25 cellular contexts compared by ENCODE assay signal in the genomic region with DNA sequence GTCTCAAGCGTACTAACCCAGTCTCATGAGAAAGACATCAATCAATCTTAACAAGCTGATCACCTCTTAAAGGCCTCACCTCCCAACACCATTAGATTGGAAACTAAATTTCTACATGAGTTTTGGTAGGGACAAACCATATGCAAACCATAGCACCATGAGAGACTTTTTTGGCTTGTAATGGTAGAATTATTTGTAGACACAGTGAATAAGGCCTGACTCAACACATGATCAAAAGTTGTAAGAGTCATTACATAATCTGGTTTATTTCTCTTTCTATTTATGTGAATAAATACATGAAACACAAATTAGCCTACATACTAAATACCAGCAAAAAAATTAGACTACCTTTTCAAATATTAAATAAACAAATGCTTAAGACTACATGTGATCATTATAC.
"Had no signal": no experiment of that assay in that cellular context is flagged by ENCODE, and none has a peak within 500 bp of the region (broad histone marks: within the 10 kb centered on the region; RNA-seq: fewer than 3 reads in every experiment).

No MANE protein-coding gene starts in this region.

- H3K4me1 ChIP-seq: colonic mucosa, esophagus muscularis mucosa, esophagus squamous epithelium, foreskin keratinocyte, gastrocnemius medialis, gastroesophageal sphincter, heart left ventricle, heart right ventricle had no signal

- H3K36me3 ChIP-seq: colonic mucosa, esophagus muscularis mucosa, esophagus squamous epithelium, gastrocnemius medialis, gastroesophageal sphincter, heart left ventricle, heart right ventricle had no signal

- H3K27ac ChIP-seq: colonic mucosa, coronary artery, dorsolateral prefrontal cortex, epithelial cell of prostate, esophagus muscularis mucosa, esophagus squamous epithelium, foreskin keratinocyte, gastrocnemius medialis, gastroesophageal sphincter, heart left ventricle, heart right ventricle had no signal

- ATAC-seq: effector memory CD8-positive, alpha-beta T cell; esophagus mucosa; foreskin keratinocyte; gastrocnemius medialis; gastroesophageal sphincter; heart left ventricle; heart right ventricle had no signal

- H3K4me3 Mint-ChIP-seq: dendritic cell treated with granulocyte-macrophage colony-stimulating factor and Interleukin-4, amounts not matched to agents 40 ng/mL and 50 ng/mL, for 4 days; effector memory CD8-positive, alpha-beta T cell; endodermal cell had no signal

- H3K9me3 Mint-ChIP-seq: endodermal cell had no signal

- H3K9me3 ChIP-seq: colonic mucosa, esophagus muscularis mucosa, esophagus squamous epithelium, gastrocnemius medialis, gastroesophageal sphincter, heart left ventricle had no signal

- H3K4me3 ChIP-seq: colonic mucosa, coronary artery, dorsolateral prefrontal cortex, esophagus muscularis mucosa, esophagus squamous epithelium, gastrocnemius medialis, gastroesophageal sphincter, heart left ventricle, heart right ventricle had no signal

- H3K27me3 Mint-ChIP-seq: dendritic cell treated with granulocyte-macrophage colony-stimulating factor and Interleukin-4, amounts not matched to agents 40 ng/mL and 50 ng/mL, for 4 days; effector memory CD8-positive, alpha-beta T cell had no signal

- H3K27ac Mint-ChIP-seq: dendritic cell treated with granulocyte-macrophage colony-stimulating factor and Interleukin-4, amounts not matched to agents 40 ng/mL and 50 ng/mL, for 4 days; effector memory CD8-positive, alpha-beta T cell; endodermal cell had no signal

- DNase-seq: colonic mucosa; cortex of kidney; dermis blood vessel endothelial cell; dorsolateral prefrontal cortex; effector CD4-positive, alpha-beta T cell; effector CD8-positive, alpha-beta T cell; effector memory CD4-positive, alpha-beta T cell; effector memory CD8-positive, alpha-beta T cell; endodermal cell; erythroblast; esophagus squamous epithelium; foreskin fibroblast; foreskin keratinocyte; foreskin melanocyte; gastrocnemius medialis; glutamatergic neuron; head of caudate nucleus; heart left ventricle; heart right ventricle had no signal

- H3K27me3 ChIP-seq: colonic mucosa, dorsolateral prefrontal cortex, esophagus muscularis mucosa, esophagus squamous epithelium, foreskin keratinocyte, gastrocnemius medialis, gastroesophageal sphincter, heart left ventricle, heart right ventricle had no signal

- H3K4me1 Mint-ChIP-seq: endodermal cell had no signal
